Comparison of ENCODE assay signal across 7 cellular contexts in the genomic region with DNA sequence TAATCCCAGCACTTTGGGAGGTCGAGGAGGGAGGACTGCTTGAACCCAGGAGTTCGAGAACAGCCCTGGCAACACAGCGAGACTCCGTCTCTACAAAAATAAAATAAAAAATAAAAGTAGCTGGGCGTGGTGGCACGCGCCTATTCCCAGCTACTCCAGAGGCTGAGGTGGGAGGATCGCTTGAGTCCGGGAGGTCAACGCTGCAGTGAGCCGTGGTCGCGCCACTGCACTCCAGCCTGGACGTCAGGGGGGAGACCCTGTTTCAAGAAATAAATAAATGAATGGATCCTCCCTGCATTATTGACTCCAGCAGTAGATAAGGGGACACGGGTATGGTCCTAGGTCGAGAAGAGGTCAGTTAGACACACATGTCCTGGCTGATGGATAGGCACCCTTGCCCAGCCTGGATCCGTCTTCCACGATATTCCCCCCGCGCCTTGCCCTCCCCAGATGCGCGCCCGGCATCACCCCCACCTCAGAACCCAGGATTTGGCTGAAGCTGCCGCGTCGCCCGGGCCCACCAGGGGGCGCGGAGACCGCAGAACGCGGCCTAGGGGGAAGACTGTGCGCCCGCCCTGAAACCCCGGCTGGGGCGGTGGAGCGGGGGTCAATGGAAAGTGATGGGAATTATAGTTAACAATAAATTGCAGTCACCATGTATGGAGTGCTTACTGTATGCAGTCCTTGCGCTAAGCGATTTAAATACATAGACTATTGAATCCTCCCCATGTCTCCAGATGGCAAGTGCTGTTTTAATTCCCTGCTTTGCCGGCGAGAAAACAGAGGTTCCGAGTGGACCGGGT. TPM values are rescaled to one million over a fixed set of nuclear protein-coding genes. Genes with fewer than 3 reads are reported as not detected.
DNase-seq lines count a peak whose midpoint lies in the region; ATAC-seq and TF ChIP-seq lines count a peak whose summit lies in the region.

No MANE protein-coding gene starts in this region.

- peak overlapping the region; percentile 98 for H3K27ac ChIP-seq in osteoblast (ENCODE audit: low read depth, low read length)
- H3K27ac ChIP-seq in tibial artery: peak overlapping the region; percentile 90 to 91

- peak overlapping the region; percentile 67 for H3K27ac Mint-ChIP-seq in activated naive CD8-positive, alpha-beta T cell treated with anti-CD3 and anti-CD28 coated beads for 36 hours

- H3K36me3 ChIP-seq in MG63: peaks cover 11% of the 10 kb centered on the region
- no peaks in the 10 kb centered on the region for H3K36me3 ChIP-seq in osteoblast (ENCODE audit: insufficient read depth, low read length)
- H3K36me3 ChIP-seq in tibial artery: no peaks in the 10 kb centered on the region

- H3K4me1 ChIP-seq in osteoblast (ENCODE audit: insufficient read depth, low read length): peaks cover 36% of the 10 kb centered on the region
- peaks cover 0 to 53% (median 39%) of the 10 kb centered on the region in 4 donors for H3K4me1 ChIP-seq in tibial artery

- H2AFZ ChIP-seq in osteoblast (ENCODE audit: low read length): peak overlapping the region; percentile 86

- peaks cover 27% of the 10 kb centered on the region for H3K4me1 Mint-ChIP-seq in activated naive CD8-positive, alpha-beta T cell treated with anti-CD3 and anti-CD28 coated beads for 36 hours

- no peaks in the 10 kb centered on the region for H3K9me3 ChIP-seq in MG63
- no peaks in the 10 kb centered on the region for H3K9me3 ChIP-seq in osteoblast (ENCODE audit: low read depth, low read length)
- no peaks in the 10 kb centered on the region for H3K9me3 ChIP-seq in tibial artery

- peak overlapping the region; percentile 100 for H3K4me2 ChIP-seq in osteoblast (ENCODE audit: insufficient read depth, low read length)

- DNase-seq in GM13976 (ENCODE audit: low spot score) (peak; percentile 82), MG63 (peak; percentile 93), Right ventricle myocardium superior (peak; percentile 89), osteoblast (ENCODE audit: insufficient read length, low spot score, missing footprints) (peak; percentile 99), tibial artery (peak; percentile 82 to 88)
- DNase-seq in activated naive CD8-positive, alpha-beta T cell treated with anti-CD3 and anti-CD28 coated beads for 36 hours: peak; percentile 90

- no peaks in the 10 kb centered on the region for H3K9me3 Mint-ChIP-seq in activated naive CD8-positive, alpha-beta T cell treated with anti-CD3 and anti-CD28 coated beads for 36 hours

- H3K27me3 ChIP-seq in MG63 (no peaks in the 10 kb centered on the region), osteoblast (ENCODE audit: insufficient read depth, low read length) (no peaks in the 10 kb centered on the region), tibial artery (no peaks in the 10 kb centered on the region)

- in situ Hi-C loops in GM13976 (cut with MboI; ENCODE audit: low sequenced_read_pairs, unreplicated experiment): no loop called here

- peak; percentile 73 for ATAC-seq in SK-N-SH treated with all-trans-retinoic acid at 6 μM for 48 hours
- ATAC-seq in Right ventricle myocardium superior (ENCODE audit: poor library complexity): peak; percentile 62

- intact Hi-C loops in Right ventricle myocardium superior (cut with DNase I): loop anchor here (1.0 kb wide), 1 partner anchor 18 kb away; no protein-coding TSS in a partner anchor
- intact Hi-C loops in tibial artery (cut with DNase I; ENCODE audit: low total_unique reads): loop anchor here (2.0 kb wide), 1 partner anchor 15 kb away; no protein-coding TSS in a partner anchor

- H3K36me3 Mint-ChIP-seq in activated naive CD8-positive, alpha-beta T cell treated with anti-CD3 and anti-CD28 coated beads for 36 hours: no peaks in the 10 kb centered on the region

- TF ChIP-seq CTCF in GM13976 (IDR thresholded peaks at IDR 0.05; ENCODE audit: borderline replicate concordance, control extremely low read depth, extremely low read depth, insufficient read depth, missing control alignments) (peak; percentile 94), osteoblast (IDR thresholded peaks at IDR 0.05; ENCODE audit: extremely low read depth, low read depth, low read length) (peak; percentile 82), tibial artery (IDR thresholded peaks at IDR 0.05) (peak; percentile 94 to 97)

- peak overlapping the region; percentile 80 for H3K4me3 Mint-ChIP-seq in activated naive CD8-positive, alpha-beta T cell treated with anti-CD3 and anti-CD28 coated beads for 36 hours

- H3K4me3 ChIP-seq in MG63 (peak overlapping the region; percentile 54), osteoblast (ENCODE audit: insufficient read depth, low read length) (peak overlapping the region; percentile 84), tibial artery (peak overlapping the region; percentile 61 to 63)

- H3K27me3 Mint-ChIP-seq in activated naive CD8-positive, alpha-beta T cell treated with anti-CD3 and anti-CD28 coated beads for 36 hours: no peaks in the 10 kb centered on the region

- no peaks in the 10 kb centered on the region for H3K79me2 ChIP-seq in osteoblast (ENCODE audit: insufficient read depth, low read length)

- no peaks in the 10 kb centered on the region for H4K20me1 ChIP-seq in osteoblast (ENCODE audit: insufficient read depth, low read length)

TF ChIP-seq in SK-N-SH treated with all-trans-retinoic acid at 6 μM for 48 hours, 23 proteins besides CTCF, POLR2A, EP300 and RAD21:
- TF ChIP-seq ISL1 (CRISPR knock-in tag; IDR thresholded peaks at IDR 0.05): no peak
- TF ChIP-seq, protein P1, sequence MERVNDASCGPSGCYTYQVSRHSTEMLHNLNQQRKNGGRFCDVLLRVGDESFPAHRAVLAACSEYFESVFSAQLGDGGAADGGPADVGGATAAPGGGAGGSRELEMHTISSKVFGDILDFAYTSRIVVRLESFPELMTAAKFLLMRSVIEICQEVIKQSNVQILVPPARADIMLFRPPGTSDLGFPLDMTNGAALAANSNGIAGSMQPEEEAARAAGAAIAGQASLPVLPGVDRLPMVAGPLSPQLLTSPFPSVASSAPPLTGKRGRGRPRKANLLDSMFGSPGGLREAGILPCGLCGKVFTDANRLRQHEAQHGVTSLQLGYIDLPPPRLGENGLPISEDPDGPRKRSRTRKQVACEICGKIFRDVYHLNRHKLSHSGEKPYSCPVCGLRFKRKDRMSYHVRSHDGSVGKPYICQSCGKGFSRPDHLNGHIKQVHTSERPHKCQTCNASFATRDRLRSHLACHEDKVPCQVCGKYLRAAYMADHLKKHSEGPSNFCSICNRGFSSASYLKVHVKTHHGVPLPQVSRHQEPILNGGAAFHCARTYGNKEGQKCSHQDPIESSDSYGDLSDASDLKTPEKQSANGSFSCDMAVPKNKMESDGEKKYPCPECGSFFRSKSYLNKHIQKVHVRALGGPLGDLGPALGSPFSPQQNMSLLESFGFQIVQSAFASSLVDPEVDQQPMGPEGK (CRISPR knock-in tag; IDR thresholded peaks at IDR 0.05; ENCODE audit: borderline replicate concordance): peak; percentile 94; the same call in 1 of the 2 replicates

RNA-seq across cellular contexts. Expression of a gene that starts 2.1 kb away (rescaled TPM):
- total RNA-seq in MG63 (2014; rRNA removed; shearing (Covaris generic); ENCODE audit: low replicate concordance): 23.1 and 48.2 TPM in 2 replicates
- 10 to 100 TPM; 13.0 to 13.8 TPM for total RNA-seq in activated naive CD8-positive, alpha-beta T cell treated with anti-CD3 and anti-CD28 coated beads for 36 hours
- 43.6 TPM for total RNA-seq in Right ventricle myocardium superior
- total RNA-seq in osteoblast: 16.8 and 21.7 TPM in 2 replicates

RNA-seq across cellular contexts. Expression of a gene that starts 13.9 kb away (rescaled TPM):
- total RNA-seq in MG63 (2014; rRNA removed; shearing (Covaris generic); ENCODE audit: low replicate concordance): 82.5 and 125 TPM in 2 replicates
- 100 to 1,000 TPM; 171 to 175 TPM for total RNA-seq in activated naive CD8-positive, alpha-beta T cell treated with anti-CD3 and anti-CD28 coated beads for 36 hours
- 23.9 TPM for total RNA-seq in Right ventricle myocardium superior
- total RNA-seq in osteoblast: 85.5 and 93.0 TPM in 2 replicates

RNA-seq across cellular contexts. Expression of a gene that starts 24.2 kb away (rescaled TPM):
- 279 and 325 TPM in 2 replicates for total RNA-seq in MG63 (2014; rRNA removed; shearing (Covaris generic); ENCODE audit: low replicate concordance)
- total RNA-seq in activated naive CD8-positive, alpha-beta T cell treated with anti-CD3 and anti-CD28 coated beads for 36 hours: 100 to 1,000 TPM; 238 to 241 TPM
- total RNA-seq in Right ventricle myocardium superior (684 TPM), osteoblast (155 and 156 TPM in 2 replicates)

RNA-seq across cellular contexts. Expression of a gene that starts 24.5 kb away (rescaled TPM):
- 0.99 TPM in 1 of 2 replicates, not detected in the other for total RNA-seq in MG63 (2014; rRNA removed; shearing (Covaris generic); ENCODE audit: low replicate concordance)
- 10 to 100 TPM; 25.3 to 30.5 TPM for total RNA-seq in activated naive CD8-positive, alpha-beta T cell treated with anti-CD3 and anti-CD28 coated beads for 36 hours
- total RNA-seq in Right ventricle myocardium superior (1.6 TPM), osteoblast (0.29 TPM in 1 of 2 replicates, not detected in the other)

RNA-seq across cellular contexts. Expression of a gene that starts 25.8 kb away (rescaled TPM):
- total RNA-seq in MG63 (2014; rRNA removed; shearing (Covaris generic); ENCODE audit: low replicate concordance): 0.30 TPM in 1 of 2 replicates, not detected in the other
- not detected for total RNA-seq in activated naive CD8-positive, alpha-beta T cell treated with anti-CD3 and anti-CD28 coated beads for 36 hours
- total RNA-seq in Right ventricle myocardium superior (not detected), osteoblast (not detected in 2 replicates)

Comparison
In these comparisons a context has a peak if more than half of its experiments do, and no peak if none do; other contexts are left out.
1. Peak in every context shown above with its lines: DNase-seq, ATAC-seq, H3K4me3 ChIP-seq and H3K27ac ChIP-seq.